18 cellular contexts compared by ENCODE assay signal in genomic region chr19:36221474-36221873, GRCh38.
"Had no signal": no experiment of that assay in that cellular context is flagged by ENCODE, and none has a peak within 500 bp of the region (broad histone marks: within the 10 kb centered on the region; RNA-seq: fewer than 3 reads in every experiment).

No MANE protein-coding gene starts in this region.

- ATAC-seq: activated CD8-positive, alpha-beta T cell treated with anti-CD3 and anti-CD28 coated beads for 36 hours; gastroesophageal sphincter; left colon; lower lobe of right lung; right cardiac atrium; T-cell; upper lobe of right lung had no signal

- H3K27me3 Mint-ChIP-seq: activated CD8-positive, alpha-beta T cell treated with anti-CD3 and anti-CD28 coated beads for 36 hours; dendritic cell treated with granulocyte-macrophage colony-stimulating factor and Interleukin-4, amounts not matched to agents 40 ng/mL and 50 ng/mL, for 4 days; naive B cell; stimulated activated naive CD8-positive, alpha-beta T cell treated with anti-CD3 and anti-CD28 coated beads, Interleukin-15, Interleukin-2, amounts not matched to agents 100 ng/mL and 50 ng/mL, for 24 hours; T-cell had no signal

- H3K4me2 ChIP-seq: smooth muscle cell had no signal

- DNase-seq: activated CD8-positive, alpha-beta T cell treated with anti-CD3 and anti-CD28 coated beads for 36 hours; activated gamma-delta T cell; activated T-cell treated with anti-CD3 and anti-CD28 coated beads, Interleukin-2, amount 50 U/mL, for 48 hours; anterior cingulate cortex; brain microvascular endothelial cell; erythroblast; left colon; lower lobe of right lung; naive B cell; nucleus accumbens; right cardiac atrium; T-cell; upper lobe of right lung had no signal

- H3K4me3 ChIP-seq: gastroesophageal sphincter, lower lobe of right lung, SK-N-MC, smooth muscle cell, upper lobe of right lung had no signal

- H3K9me3 ChIP-seq: gastroesophageal sphincter, upper lobe of right lung had no signal

- H3K27ac Mint-ChIP-seq: activated CD8-positive, alpha-beta T cell treated with anti-CD3 and anti-CD28 coated beads for 36 hours; dendritic cell treated with granulocyte-macrophage colony-stimulating factor and Interleukin-4, amounts not matched to agents 40 ng/mL and 50 ng/mL, for 4 days had no signal

- H3K27me3 ChIP-seq: brain microvascular endothelial cell, gastroesophageal sphincter, upper lobe of right lung had no signal

- H3K27ac ChIP-seq: brain microvascular endothelial cell, gastroesophageal sphincter, lower lobe of right lung, SK-N-MC, upper lobe of right lung had no signal

- H3K9me3 Mint-ChIP-seq: naive B cell had no signal

- H3K4me3 Mint-ChIP-seq: activated CD8-positive, alpha-beta T cell treated with anti-CD3 and anti-CD28 coated beads for 36 hours; dendritic cell treated with granulocyte-macrophage colony-stimulating factor and Interleukin-4, amounts not matched to agents 40 ng/mL and 50 ng/mL, for 4 days; stimulated activated naive CD8-positive, alpha-beta T cell treated with anti-CD3 and anti-CD28 coated beads, Interleukin-15, Interleukin-2, amounts not matched to agents 100 ng/mL and 50 ng/mL, for 24 hours had no signal
